17 cellular contexts compared by ENCODE assay signal in the genomic region with DNA sequence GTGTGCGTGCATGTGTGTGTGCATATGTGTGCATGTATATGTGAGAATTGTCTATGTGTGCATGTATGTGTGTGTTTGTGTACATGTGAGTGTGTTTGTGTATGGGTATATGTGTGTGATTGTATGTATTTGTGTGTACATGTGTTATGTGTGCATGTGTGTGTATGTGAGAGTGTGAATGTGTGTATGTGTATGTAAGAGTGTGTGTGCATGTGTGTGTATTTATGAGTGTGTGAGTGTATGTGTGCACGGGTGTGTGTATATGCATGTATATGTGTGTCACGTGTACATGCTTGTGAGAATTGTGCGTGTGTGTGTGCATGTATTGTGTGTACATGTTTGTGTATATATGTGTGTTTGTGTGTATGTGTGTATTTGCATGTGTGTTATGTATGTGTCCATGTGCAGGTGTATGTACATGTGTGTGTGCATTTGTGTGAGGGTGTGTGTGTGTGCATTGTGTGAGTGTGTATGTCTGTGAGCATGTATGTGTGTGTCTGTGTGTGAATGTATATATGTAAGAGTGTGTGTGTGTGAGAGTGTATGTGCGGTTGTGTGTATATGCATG. TPM values are rescaled to one million over a fixed set of nuclear protein-coding genes. Genes with fewer than 3 reads are reported as not detected.
DNase-seq lines count a peak whose midpoint lies in the region; ATAC-seq, FAIRE-seq and TF ChIP-seq lines count a peak whose summit lies in the region.
"Had no signal": no experiment of that assay in that cellular context is flagged by ENCODE, and none has a peak within 500 bp of the region (broad histone marks: within the 10 kb centered on the region; RNA-seq: fewer than 3 reads in every experiment).

No MANE protein-coding gene starts in this region.

- H2AK9ac ChIP-seq in IMR-90 (replicated peaks; ENCODE audit: low read depth, low read length, poor library complexity): no peak overlapping the region

- H3K79me1 ChIP-seq in IMR-90 (ENCODE audit: low read depth in 1 of 2, low read length in 2 of 2): no peaks in the 10 kb centered on the region

- TF ChIP-seq RAD21 in IMR-90 (IDR thresholded peaks at IDR 0.05; ENCODE audit: low read length) (no peak), K562 (CRISPR knock-in tag; conservative IDR thresholded peaks at IDR 0.05 in 1 of 2, IDR thresholded peaks at IDR 0.05 in 1 of 2) (no peak)

- TF ChIP-seq CTCF in IMR-90 (conservative IDR thresholded peaks at IDR 0.05; ENCODE audit: low read depth, low read length): no peak
- no peak for TF ChIP-seq CTCF in K562 (IDR thresholded peaks at IDR 0.05 in 2 of 3, conservative IDR thresholded peaks at IDR 0.05 in 1 of 3; ENCODE audit: insufficient read depth in 2 of 3, low read depth in 1 of 3, low read length in 3 of 3)

- no peak overlapping the region for H2BK20ac ChIP-seq in IMR-90 (ENCODE audit: low read depth, low read length)

- no peak for ATAC-seq in IMR-90 (ENCODE audit: low read depth)
- no peak for ATAC-seq in K562
- no peak for ATAC-seq in T-cell (replicated peaks in 1 of 4)
- ATAC-seq: CD8-positive, alpha-beta T cell had no signal

- no peak overlapping the region for H3K4ac ChIP-seq in IMR-90 (ENCODE audit: low read depth, low read length)

- no peaks in the 10 kb centered on the region for H4K20me1 ChIP-seq in BLaER1 treated with 17β-estradiol and CSF1 and Interleukin-3, amounts not matched to agents 10 nM and 100 nM
- H4K20me1 ChIP-seq in IMR-90 (ENCODE audit: insufficient read depth, low read length) (no peaks in the 10 kb centered on the region), K562 (replicated peaks; ENCODE audit: control insufficient read depth, insufficient read depth, low read length) (no peaks in the 10 kb centered on the region)
- H4K20me1 ChIP-seq: BLaER1 had no signal

- no peak overlapping the region for H2AK5ac ChIP-seq in IMR-90 (ENCODE audit: low read depth, low read length)

- intact Hi-C loops in IMR-90 (cut with micrococcal nuclease) (no loop called here), K562 (cut with micrococcal nuclease) (no loop called here)

- H3K9me3 Mint-ChIP-seq in T-cell: no peaks in the 10 kb centered on the region
- H3K9me3 Mint-ChIP-seq: CD8-positive, alpha-beta T cell; IgD-negative memory B cell had no signal

- no peak overlapping the region; the same call in 1 of the 2 replicates for H3K14ac ChIP-seq in IMR-90 (replicated peaks; ENCODE audit: low read depth, low read length)

- H3K27me3 ChIP-seq in BLaER1 treated with 17β-estradiol and CSF1 and Interleukin-3, amounts not matched to agents 10 nM and 100 nM: no peaks in the 10 kb centered on the region
- H3K27me3 ChIP-seq in IMR-90 (ENCODE audit: control insufficient read depth, insufficient read depth, low read length) (peaks cover 24% of the 10 kb centered on the region), K562 (ENCODE audit: control insufficient read depth in 2 of 2, insufficient read depth in 2 of 2, low read length in 2 of 2) (peaks cover 0 to 20% of the 10 kb centered on the region in 2 experiments; a peak in 3 of 5 replicates)
- H3K27me3 ChIP-seq: BLaER1 had no signal

- H3K9me3 ChIP-seq in BLaER1 treated with 17β-estradiol and CSF1 and Interleukin-3, amounts not matched to agents 10 nM and 100 nM (replicated peaks in 1 of 11): no peaks in the 10 kb centered on the region
- H3K9me3 ChIP-seq in IMR-90 (ENCODE audit: control insufficient read depth, insufficient read depth, low read length) (no peaks in the 10 kb centered on the region), K562 (replicated peaks; ENCODE audit: control insufficient read depth, insufficient read depth, low read depth, low read length) (0 out of 2 replicates have a peak, but pooled peaks cover 1% of the 10 kb centered on the region)
- H3K9me3 ChIP-seq: BLaER1, HAP-1 had no signal

- FAIRE-seq in K562 (lab: Jason Lieb, UNC) (no peak), urothelium cell line (lab: Jason Lieb, UNC) (peak; percentile 98)

- no peak overlapping the region for H3K18ac ChIP-seq in IMR-90 (ENCODE audit: low read depth, low read length)

- H3K36me3 ChIP-seq in BLaER1 treated with 17β-estradiol and CSF1 and Interleukin-3, amounts not matched to agents 10 nM and 100 nM: no peaks in the 10 kb centered on the region
- H3K36me3 ChIP-seq in IMR-90 (ENCODE audit: control insufficient read depth, insufficient read depth, low read length): no peaks in the 10 kb centered on the region
- H3K36me3 ChIP-seq in K562 (ENCODE audit: control insufficient read depth, insufficient read depth, low read length): no peaks in the 10 kb centered on the region
- H3K36me3 ChIP-seq: BLaER1, HAP-1 had no signal

- DNase-seq in IMR-90 (no peak), K562 (ENCODE audit: extremely low read depth in 1 of 4, low spot score in 3 of 4) (no peak), urothelium cell line (ENCODE audit: low spot score) (no peak), T-cell (no peak), NCI-H2196 treated with DMSO at 0.1 percent for 48 hours (lab: John Stamatoyannopoulos, UW; ENCODE audit: unreplicated experiment) (no peak)
- no peak for DNase-seq in stimulated activated naive CD4-positive, alpha-beta T cell (lab: John Stamatoyannopoulos, UW)
- DNase-seq: 8988T; Calu3; CD8-positive, alpha-beta T cell; DMS79 treated with DMSO at 0.1 percent for 48 hours; GF-D8 had no signal

- peak overlapping the region in 1 of 11 experiments; percentile 69; a peak in 1 of 22 replicates for H3K27ac ChIP-seq in BLaER1 treated with 17β-estradiol and CSF1 and Interleukin-3, amounts not matched to agents 10 nM and 100 nM
- no peak overlapping the region for H3K27ac ChIP-seq in IMR-90 (ENCODE audit: insufficient read depth, low read length)
- H3K27ac ChIP-seq in K562 (ENCODE audit: extremely low read depth, low read depth, low read length): no peak overlapping the region
- H3K27ac ChIP-seq: BLaER1 had no signal

- no peak overlapping the region for H4K5ac ChIP-seq in IMR-90 (ENCODE audit: low read depth, low read length)

- in situ Hi-C loops in IMR-90 (cut with MboI; ENCODE audit: low sequenced_read_pairs): no loop called here
- in situ Hi-C loops in K562 (cut with MboI): no loop called here

- no peak overlapping the region for H3K27ac Mint-ChIP-seq in T-cell
- H3K27ac Mint-ChIP-seq: CD8-positive, alpha-beta T cell; IgD-negative memory B cell had no signal

- peak overlapping the region in 6 of 11 experiments; percentile 32 to 90 (median 78); a peak in 10 of 22 replicates for H3K4me2 ChIP-seq in BLaER1 treated with 17β-estradiol and CSF1 and Interleukin-3, amounts not matched to agents 10 nM and 100 nM
- H3K4me2 ChIP-seq in IMR-90 (ENCODE audit: low read depth, low read length): no peak overlapping the region
- H3K4me2 ChIP-seq in K562 (ENCODE audit: insufficient read depth, low read length): no peak overlapping the region
- H3K4me2 ChIP-seq: BLaER1 had no signal

- no peak overlapping the region for H3K4me3 Mint-ChIP-seq in T-cell
- H3K4me3 Mint-ChIP-seq: CD8-positive, alpha-beta T cell; IgD-negative memory B cell had no signal

- H3K9me1 ChIP-seq in IMR-90 (ENCODE audit: insufficient read depth, low read length): no peaks in the 10 kb centered on the region; the same call in 1 of the 2 replicates
- H3K9me1 ChIP-seq in K562 (ENCODE audit: control insufficient read depth, insufficient read depth, low read length): no peaks in the 10 kb centered on the region

- POLR2A ChIA-PET in IMR-90 (lab: Charles Lee; ENCODE audit: unreplicated experiment) (no interaction called here), K562 (lab: Yijun Ruan, JAX) (no interaction called here), T-cell (lab: Charles Lee) (no interaction called here)

- H3K36me3 Mint-ChIP-seq in T-cell: no peaks in the 10 kb centered on the region
- H3K36me3 Mint-ChIP-seq: CD8-positive, alpha-beta T cell; IgD-negative memory B cell had no signal

- no peak overlapping the region for H3K56ac ChIP-seq in IMR-90 (ENCODE audit: extremely low read depth, insufficient read depth, low read length)

- H3K9ac ChIP-seq in BLaER1 treated with 17β-estradiol and CSF1 and Interleukin-3, amounts not matched to agents 10 nM and 100 nM: no peak overlapping the region
- no peak overlapping the region for H3K9ac ChIP-seq in IMR-90 (ENCODE audit: low read depth, low read length)
- H3K9ac ChIP-seq in K562 (ENCODE audit: insufficient read depth in 1 of 2, low read depth in 2 of 2, low read length in 2 of 2): no peak overlapping the region
- H3K9ac ChIP-seq: BLaER1 had no signal

- peak overlapping the region; percentile 57 for H2BK5ac ChIP-seq in IMR-90 (ENCODE audit: low read depth, low read length, poor library complexity, severe bottlenecking)

- WGBS in IMR-90 (ENCODE audit: extremely low coverage in 2 of 2, insufficient read length in 1 of 2), 2 experiments: 94% methylated on average over 5 of the region's 5 CpGs; no CpG with 5 or more reads in 1 of the 2 experiments
- 24% methylated on average over 5 of the region's 5 CpGs for WGBS in K562 (ENCODE audit: insufficient coverage, low coverage, missing lambda C conversion rate)

- H4K91ac ChIP-seq in IMR-90 (ENCODE audit: insufficient read depth, low read depth, low read length): no peak overlapping the region

- no peaks in the 10 kb centered on the region for H3K79me2 ChIP-seq in K562 (ENCODE audit: control insufficient read depth, insufficient read depth, low read length)

- BruUV-seq in IMR-90 (replicated peaks; lab: Mats Ljungman, UMichigan) (no TSS peak), K562 (replicated peaks; lab: Mats Ljungman, UMichigan) (no TSS peak)

- no peak overlapping the region for H3K4me3 ChIP-seq in BLaER1 treated with 17β-estradiol and CSF1 and Interleukin-3, amounts not matched to agents 10 nM and 100 nM
- H3K4me3 ChIP-seq in IMR-90 (ENCODE audit: insufficient read depth, low read depth, low read length): no peak overlapping the region
- no peak overlapping the region for H3K4me3 ChIP-seq in K562
- H3K4me3 ChIP-seq: BLaER1, HAP-1 had no signal

- H2BK120ac ChIP-seq in IMR-90 (ENCODE audit: low read depth, low read length): no peak overlapping the region

- peaks cover 0 to under 1% of the 10 kb centered on the region in 2 donors for H3K27me3 Mint-ChIP-seq in T-cell

- no peak for TF ChIP-seq EP300 in K562 (IDR thresholded peaks at IDR 0.05; ENCODE audit: low read length)

- no peaks in the 10 kb centered on the region for H3K4me1 Mint-ChIP-seq in T-cell

- no peak overlapping the region for H4K8ac ChIP-seq in IMR-90 (ENCODE audit: low read depth in 2 of 2, low read length in 2 of 2)

- no peak overlapping the region for H2AFZ ChIP-seq in IMR-90 (replicated peaks; ENCODE audit: low read length, poor library complexity)
- H2AFZ ChIP-seq in K562 (ENCODE audit: low read depth, low read length): no peak overlapping the region

- dilution Hi-C loops in IMR-90 (cut with HindIII; ENCODE audit: low sequenced_read_pairs, unreplicated experiment): no loop called here

- H3K23ac ChIP-seq in IMR-90 (ENCODE audit: low read depth, low read length): no peak overlapping the region

- no peak for TF ChIP-seq POLR2A in IMR-90 (IDR thresholded peaks at IDR 0.05; ENCODE audit: low read depth, low read length)
- TF ChIP-seq POLR2A in K562 (conservative IDR thresholded peaks at IDR 0.05): no peak

- H2BK15ac ChIP-seq in IMR-90 (ENCODE audit: low read depth, low read length): no peak overlapping the region

- peaks cover 18 to 82% (median 72%) of the 10 kb centered on the region in 10 experiments for H3K4me1 ChIP-seq in BLaER1 treated with 17β-estradiol and CSF1 and Interleukin-3, amounts not matched to agents 10 nM and 100 nM
- H3K4me1 ChIP-seq in IMR-90 (ENCODE audit: control insufficient read depth, insufficient read depth, low read length): 0 out of 2 replicates have a peak, but pooled peaks cover 1% of the 10 kb centered on the region
- H3K4me1 ChIP-seq in K562 (replicated peaks in 1 of 2; ENCODE audit: control insufficient read depth in 2 of 2, insufficient read depth in 2 of 2, low read length in 2 of 2): peaks cover 0 to 4% of the 10 kb centered on the region in 2 experiments; a peak in 2 of 5 replicates
- H3K4me1 ChIP-seq: HAP-1 had no signal

- CTCF ChIA-PET in IMR-90 (lab: Yijun Ruan, JAX): no interaction called here
- CTCF ChIA-PET in K562 (lab: Yijun Ruan, JAX; ENCODE audit: low intra/inter-chr PET ratio): no interaction called here
- CTCF ChIA-PET in T-cell (lab: Charles Lee): no interaction called here

RNA-seq across cellular contexts. Expression of gene MB, which starts 16.0 kb away (rescaled TPM):
- total RNA-seq in IMR-90 (2012; rRNA removed) (not detected in 2 replicates), K562 (2014; rRNA removed) (not detected in 2 replicates), K562 (2014; rRNA removed; fragmentation: Illumina TruSeq; extraction: Trizol) (not detected in 2 replicates), K562 (2015; rRNA removed; fragmentation: Illumina TruSeq; extraction: Trizol) (not detected in 2 replicates), K562 (2021) (not detected in 2 replicates), T-cell (not detected)
- polyA plus RNA-seq in IMR-90 (2012; rRNA removed) (not detected in 2 replicates), K562 (2011; rRNA removed) (not detected in 2 replicates), K562 (2014; fragmentation: Illumina TruSeq; extraction: Trizol) (not detected in 2 replicates), K562 (2014; fragmentation: Nextera tagmentation; extraction: Ambion mirVana) (not detected), K562 (2014; rRNA removed) (not detected in 2 replicates)
- not detected in 2 replicates for polyA plus RNA-seq in IMR-90 (2012; cell fraction: cytosol; rRNA removed)
- not detected in 2 replicates for polyA plus RNA-seq in IMR-90 (2012; cell fraction: nucleus; rRNA removed; ENCODE audit: low replicate concordance)
- total RNA-seq in K562 (2011; cell fraction: chromatin; rRNA removed; ENCODE audit: low replicate concordance): not detected in 2 replicates
- total RNA-seq in K562 (2011; cell fraction: nucleolus; rRNA removed): not detected in 2 replicates
- total RNA-seq in K562 (2011; cell fraction: nucleoplasm; rRNA removed): not detected in 2 replicates
- not detected in 2 replicates for polyA plus RNA-seq in K562 (2011; cell fraction: cytosol; rRNA removed)
- polyA plus RNA-seq in K562 (2011; cell fraction: nucleus; rRNA removed): not detected in 2 replicates
- 0.42 TPM in 1 of 2 replicates, not detected in the other for polyA plus RNA-seq in K562 (2012)
- polyA minus RNA-seq in K562 (2011; rRNA and poly(A)+ RNA removed): not detected in 2 replicates
- not detected in 2 replicates for polyA minus RNA-seq in K562 (2011; cell fraction: cytosol; rRNA and poly(A)+ RNA removed)
- not detected in 2 replicates for polyA minus RNA-seq in K562 (2011; cell fraction: nucleus; rRNA and poly(A)+ RNA removed)
- total RNA-seq: Calu3; CD8-positive, alpha-beta T cell; H4 had no signal
- polyA plus RNA-seq: AG04450, IgD-negative memory B cell had no signal

RNA-seq across cellular contexts. Expression of gene APOL6, which starts 47.1 kb away (rescaled TPM):
- total RNA-seq in IMR-90 (2012; rRNA removed) (7.2 TPM in 2 replicates), K562 (2014; rRNA removed) (0.73 and 0.82 TPM in 2 replicates), K562 (2014; rRNA removed; fragmentation: Illumina TruSeq; extraction: Trizol) (1.2 and 1.3 TPM in 2 replicates), K562 (2015; rRNA removed; fragmentation: Illumina TruSeq; extraction: Trizol) (1.2 TPM in 2 replicates), K562 (2021) (1.1 TPM in 2 replicates), T-cell (10 to 100 TPM; 47.5 to 55.7 (median 52.3) TPM)
- polyA plus RNA-seq in IMR-90 (2012; rRNA removed) (0.86 and 1.2 TPM in 2 replicates), K562 (2011; rRNA removed) (0.24 and 0.32 TPM in 2 replicates), K562 (2014; fragmentation: Illumina TruSeq; extraction: Trizol) (0.53 and 0.70 TPM in 2 replicates), K562 (2014; fragmentation: Nextera tagmentation; extraction: Ambion mirVana) (under 1 TPM; 0.29 to 0.39 TPM), K562 (2014; rRNA removed) (0.42 and 0.45 TPM in 2 replicates)
- polyA plus RNA-seq in IMR-90 (2012; cell fraction: cytosol; rRNA removed): 0.47 and 0.64 TPM in 2 replicates
- 0.32 and 1.4 TPM in 2 replicates for polyA plus RNA-seq in IMR-90 (2012; cell fraction: nucleus; rRNA removed; ENCODE audit: low replicate concordance)
- 0.32 and 0.69 TPM in 2 replicates for total RNA-seq in K562 (2011; cell fraction: chromatin; rRNA removed; ENCODE audit: low replicate concordance)
- total RNA-seq in K562 (2011; cell fraction: nucleolus; rRNA removed): 0.33 and 0.39 TPM in 2 replicates
- total RNA-seq in K562 (2011; cell fraction: nucleoplasm; rRNA removed): 0.59 and 1.1 TPM in 2 replicates
- polyA plus RNA-seq in K562 (2011; cell fraction: cytosol; rRNA removed): 0.13 and 0.15 TPM in 2 replicates
- 0.13 and 0.18 TPM in 2 replicates for polyA plus RNA-seq in K562 (2011; cell fraction: nucleus; rRNA removed)
- 0.56 and 4.2 TPM in 2 replicates for polyA plus RNA-seq in K562 (2012)
- 0.81 and 0.99 TPM in 2 replicates for polyA minus RNA-seq in K562 (2011; rRNA and poly(A)+ RNA removed)
- polyA minus RNA-seq in K562 (2011; cell fraction: cytosol; rRNA and poly(A)+ RNA removed): 0.27 and 0.29 TPM in 2 replicates
- 0.13 and 0.22 TPM in 2 replicates for polyA minus RNA-seq in K562 (2011; cell fraction: nucleus; rRNA and poly(A)+ RNA removed)

Comparison
In these comparisons a context has a peak if more than half of its experiments do, and no peak if none do; other contexts are left out.
1. H3K4me2 ChIP-seq: peak in BLaER1 treated with 17β-estradiol and CSF1 and Interleukin-3, amounts not matched to agents 10 nM and 100 nM (6 of 11); none in IMR-90 (single experiment) and K562 (single experiment).